In the genomic region with DNA sequence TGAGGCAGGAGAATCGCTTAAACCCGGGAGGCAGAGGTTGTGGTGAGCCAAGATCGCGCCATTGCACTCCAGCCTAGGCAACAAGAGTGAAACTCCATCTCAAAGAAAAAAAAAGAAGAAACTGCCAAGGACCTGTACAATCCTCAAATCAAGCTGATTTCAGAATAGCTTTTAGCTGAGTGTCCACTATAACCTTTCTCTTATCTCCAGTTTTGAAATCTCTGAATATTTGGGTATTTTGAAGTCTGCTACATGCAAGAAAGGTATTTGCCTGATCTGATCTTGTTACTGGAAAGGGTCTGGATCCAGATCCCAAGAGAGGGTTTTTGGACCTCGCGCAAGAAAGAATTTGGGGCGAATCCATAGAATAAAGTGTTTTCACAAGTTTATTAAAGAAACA, we compare ENCODE assay signal across 34 cellular contexts. TPM values are rescaled to one million over a fixed set of nuclear protein-coding genes. Genes with fewer than 3 reads are reported as not detected.
"Had no signal": no experiment of that assay in that cellular context is flagged by ENCODE, and none has a peak within 500 bp of the region (broad histone marks: within the 10 kb centered on the region; RNA-seq: fewer than 3 reads in every experiment).

No MANE protein-coding gene starts in this region.

- H3K4me1 Mint-ChIP-seq: activated B cell treated with CpG ODN at 0.5 μM for 24 hours; activated CD4-positive, alpha-beta T cell treated with anti-CD3 and anti-CD28 coated beads, Interleukin-2, amount 10 ng/mL, durations not matched to agents 24 days and 14 days; activated naive CD8-positive, alpha-beta T cell treated with anti-CD3 and anti-CD28 coated beads for 36 hours; activated T-helper 17 cell treated with anti-CD3 and anti-CD28 coated beads, Interleukin-2, amount 50 U/mL, for 72 hours had no signal

- H3K27ac Mint-ChIP-seq: activated B cell treated with CpG ODN at 0.5 μM for 24 hours; activated CD4-positive, alpha-beta memory T cell treated with anti-CD3 and anti-CD28 coated beads for 36 hours; activated CD4-positive, alpha-beta T cell treated with anti-CD3 and anti-CD28 coated beads, Interleukin-2, amount 10 ng/mL, durations not matched to agents 24 days and 14 days; activated CD8-positive, alpha-beta T cell treated with anti-CD3 and anti-CD28 coated beads for 36 hours; activated naive CD4-positive, alpha-beta T cell treated with anti-CD3 and anti-CD28 coated beads for 36 hours; activated naive CD4-positive, alpha-beta T cell treated with anti-CD3 and anti-CD28 coated beads, Interleukin-2, amount 50 U/mL, for 72 hours; activated naive CD8-positive, alpha-beta T cell treated with anti-CD3 and anti-CD28 coated beads for 36 hours; activated T-helper 1 cell treated with anti-CD3 and anti-CD28 coated beads, Interleukin-12 subunit alpha, Interleukin-12 subunit beta, Interleukin-2, Interleukin-4 antibody, amounts not matched to agents 30 ng/mL and 10 ng/mL and 1 ng/mL, durations not matched to agents 14 hours and 24 hours and 36 hours; activated T-helper 17 cell treated with anti-CD3 and anti-CD28 coated beads, Interleukin-2, amount 50 U/mL, for 72 hours; T-cell; T-helper 2 cell treated with Interferon-gamma antibody and Interleukin-4, amounts not matched to agents 5 μg/mL and 100 μg/mL, for 36 hours had no signal

- H3K27ac ChIP-seq: body of pancreas, brain microvascular endothelial cell, breast epithelium, VCaP had no signal

- DNase-seq: activated B cell treated with CpG ODN at 0.5 μM for 24 hours; activated CD4-positive, alpha-beta memory T cell treated with anti-CD3 and anti-CD28 coated beads for 36 hours; activated CD4-positive, alpha-beta T cell treated with anti-CD3 and anti-CD28 coated beads for 4 hours; activated CD4-positive, alpha-beta T cell treated with anti-CD3 and anti-CD28 coated beads, Interleukin-2, amount 10 ng/mL, durations not matched to agents 24 days and 14 days; activated CD4-positive, alpha-beta T cell treated with anti-CD3 and anti-CD28 coated beads, Interleukin-2, amount 50 U/mL, for 1 hour; activated CD4-positive, alpha-beta T cell treated with anti-CD3 and anti-CD28 coated beads, Interleukin-2, amount 50 U/mL, for 4 hours; activated CD4-positive, CD25-positive, alpha-beta regulatory T cell treated with anti-CD3 and anti-CD28 coated beads, Interleukin-2, amount 50 U/mL, for 72 hours; activated CD8-positive, alpha-beta memory T cell treated with anti-CD3 and anti-CD28 coated beads, Interleukin-2, amount 50 U/mL, for 4 hours; activated CD8-positive, alpha-beta T cell treated with anti-CD3 and anti-CD28 coated beads for 36 hours; activated effector memory CD4-positive, alpha-beta T cell treated with anti-CD3 and anti-CD28 coated beads, Interleukin-2, amount 50 U/mL, for 16 hours; activated gamma-delta T cell treated with Interleukin-2 at 50 U/mL for 16 hours; activated naive CD4-positive, alpha-beta T cell; activated naive CD4-positive, alpha-beta T cell treated with anti-CD3 and anti-CD28 coated beads for 36 hours; activated naive CD4-positive, alpha-beta T cell treated with anti-CD3 and anti-CD28 coated beads, Interleukin-2, amount 50 U/mL, for 16 hours; activated naive CD8-positive, alpha-beta T cell treated with anti-CD3 and anti-CD28 coated beads for 36 hours; activated T-cell treated with anti-CD3 and anti-CD28 coated beads for 4 hours; activated T-cell treated with anti-CD3 and anti-CD28 coated beads, Interleukin-2, amount 50 U/mL, for 1 hour; activated T-cell treated with anti-CD3 and anti-CD28 coated beads, Interleukin-2, amount 50 U/mL, for 4 hours; activated T-cell treated with anti-CD3 and anti-CD28 coated beads, Interleukin-2, amount 50 U/mL, for 72 hours; adrenal gland; amygdala; anterior cingulate cortex; body of pancreas; brain microvascular endothelial cell; central memory CD4-positive, alpha-beta T cell; T-cell; T-helper 2 cell; T-helper 9 cell had no signal

- ATAC-seq: activated CD8-positive, alpha-beta T cell treated with anti-CD3 and anti-CD28 coated beads for 36 hours; activated naive CD4-positive, alpha-beta T cell treated with anti-CD3 and anti-CD28 coated beads, Interleukin-2, amount 50 U/mL, for 72 hours; activated T-cell treated with anti-CD3 and anti-CD28 coated beads, Interleukin-2, amount 50 U/mL, for 4 hours; activated T-cell treated with anti-CD3 and anti-CD28 coated beads, Interleukin-2, amount 50 U/mL, for 72 hours; activated T-helper 17 cell treated with anti-CD3 and anti-CD28 coated beads, Interleukin-2, amount 50 U/mL, for 72 hours; body of pancreas; T-cell had no signal

- H3K27me3 ChIP-seq: adrenal gland, body of pancreas, brain microvascular endothelial cell, breast epithelium had no signal

- H3K4me3 Mint-ChIP-seq: activated B cell treated with CpG ODN at 0.5 μM for 24 hours; activated CD4-positive, alpha-beta memory T cell treated with anti-CD3 and anti-CD28 coated beads for 36 hours; activated CD4-positive, alpha-beta T cell treated with anti-CD3 and anti-CD28 coated beads, Interleukin-2, amount 10 ng/mL, durations not matched to agents 24 days and 14 days; activated CD8-positive, alpha-beta T cell treated with anti-CD3 and anti-CD28 coated beads for 36 hours; activated naive CD4-positive, alpha-beta T cell treated with anti-CD3 and anti-CD28 coated beads for 36 hours; activated naive CD8-positive, alpha-beta T cell treated with anti-CD3 and anti-CD28 coated beads for 36 hours; activated T-cell treated with anti-CD3 and anti-CD28 coated beads, Interleukin-2, amount 50 U/mL, for 4 hours; activated T-cell treated with anti-CD3 and anti-CD28 coated beads, Interleukin-2, amount 50 U/mL, for 72 hours; activated T-helper 1 cell treated with anti-CD3 and anti-CD28 coated beads, Interleukin-12 subunit alpha, Interleukin-12 subunit beta, Interleukin-2, Interleukin-4 antibody, amounts not matched to agents 30 ng/mL and 10 ng/mL and 1 ng/mL, durations not matched to agents 14 hours and 24 hours and 36 hours; activated T-helper 17 cell treated with anti-CD3 and anti-CD28 coated beads, Interleukin-2, amount 50 U/mL, for 72 hours; T-cell; T-helper 2 cell treated with Interferon-gamma antibody and Interleukin-4, amounts not matched to agents 5 μg/mL and 100 μg/mL, for 36 hours had no signal

- H3K9me3 Mint-ChIP-seq: activated B cell treated with CpG ODN at 0.5 μM for 24 hours; activated CD4-positive, alpha-beta memory T cell treated with anti-CD3 and anti-CD28 coated beads for 36 hours; activated CD4-positive, alpha-beta T cell treated with anti-CD3 and anti-CD28 coated beads, Interleukin-2, amount 10 ng/mL, durations not matched to agents 24 days and 14 days; activated CD8-positive, alpha-beta T cell treated with anti-CD3 and anti-CD28 coated beads for 36 hours; activated naive CD4-positive, alpha-beta T cell treated with anti-CD3 and anti-CD28 coated beads for 36 hours; activated naive CD4-positive, alpha-beta T cell treated with anti-CD3 and anti-CD28 coated beads, Interleukin-2, amount 50 U/mL, for 72 hours; activated naive CD8-positive, alpha-beta T cell treated with anti-CD3 and anti-CD28 coated beads for 36 hours; activated T-cell treated with anti-CD3 and anti-CD28 coated beads, Interleukin-2, amount 50 U/mL, for 4 hours; activated T-cell treated with anti-CD3 and anti-CD28 coated beads, Interleukin-2, amount 50 U/mL, for 72 hours; activated T-helper 1 cell treated with anti-CD3 and anti-CD28 coated beads, Interleukin-12 subunit alpha, Interleukin-12 subunit beta, Interleukin-2, Interleukin-4 antibody, amounts not matched to agents 30 ng/mL and 10 ng/mL and 1 ng/mL, durations not matched to agents 14 hours and 24 hours and 36 hours; activated T-helper 17 cell treated with anti-CD3 and anti-CD28 coated beads, Interleukin-2, amount 50 U/mL, for 72 hours; T-cell; T-helper 2 cell treated with Interferon-gamma antibody and Interleukin-4, amounts not matched to agents 5 μg/mL and 100 μg/mL, for 36 hours had no signal

- H3K27me3 Mint-ChIP-seq: activated B cell treated with CpG ODN at 0.5 μM for 24 hours; activated CD4-positive, alpha-beta memory T cell treated with anti-CD3 and anti-CD28 coated beads for 36 hours; activated CD4-positive, alpha-beta T cell treated with anti-CD3 and anti-CD28 coated beads, Interleukin-2, amount 10 ng/mL, durations not matched to agents 24 days and 14 days; activated CD8-positive, alpha-beta T cell treated with anti-CD3 and anti-CD28 coated beads for 36 hours; activated naive CD8-positive, alpha-beta T cell treated with anti-CD3 and anti-CD28 coated beads for 36 hours; activated T-helper 17 cell treated with anti-CD3 and anti-CD28 coated beads, Interleukin-2, amount 50 U/mL, for 72 hours; T-cell had no signal

- H3K9me3 ChIP-seq: adrenal gland, body of pancreas, breast epithelium had no signal

- H3K4me1 ChIP-seq: body of pancreas, breast epithelium had no signal

- H3K4me3 ChIP-seq: adrenal gland, body of pancreas, breast epithelium had no signal

RNA-seq across cellular contexts. Expression of a gene that starts 58.5 kb away (rescaled TPM):
- total RNA-seq: activated B cell treated with CpG ODN at 0.5 μM for 24 hours; activated CD4-positive, alpha-beta memory T cell treated with anti-CD3 and anti-CD28 coated beads for 36 hours; activated CD4-positive, alpha-beta T cell treated with anti-CD3 and anti-CD28 coated beads, Interleukin-2, amount 10 ng/mL, durations not matched to agents 24 days and 14 days; activated T-helper 17 cell treated with anti-CD3 and anti-CD28 coated beads, Interleukin-2, amount 50 U/mL, for 72 hours had no signal
